8 cellular contexts compared by ENCODE assay signal in genomic region chr11:63888170-63889086, GRCh38. TPM values are rescaled to one million over a fixed set of nuclear protein-coding genes. Genes with fewer than 3 reads are reported as not detected.
DNase-seq lines count a peak whose midpoint lies in the region; ATAC-seq and TF ChIP-seq lines count a peak whose summit lies in the region.

No MANE protein-coding gene starts in this region.

- H2AFZ ChIP-seq in OCI-LY7 (ENCODE audit: low read length) = no peak overlapping the region; the same call in 1 of the 2 replicates

- peaks cover 31% of the 10 kb centered on the region for H3K4me1 ChIP-seq in OCI-LY7 (ENCODE audit: insufficient read depth, low read length, poor library complexity, severe bottlenecking)
- peaks cover 59% of the 10 kb centered on the region for H3K4me1 ChIP-seq in vagina

- H3K9me3 ChIP-seq in OCI-LY7 (ENCODE audit: low read length) (no peaks in the 10 kb centered on the region), vagina (no peaks in the 10 kb centered on the region)

- peaks cover 21% of the 10 kb centered on the region for H4K20me1 ChIP-seq in OCI-LY7 (ENCODE audit: insufficient read depth, low read length)

- no TSS peak for BruUV-seq in OCI-LY7 (replicated peaks; lab: Mats Ljungman, UMichigan)

- H3K79me2 ChIP-seq in OCI-LY7 (ENCODE audit: insufficient read depth, low read depth, low read length) = peaks cover 54% of the 10 kb centered on the region

- TF ChIP-seq CTCF in OCI-LY7 (conservative IDR thresholded peaks at IDR 0.05; ENCODE audit: low read length) (no peak), vagina (IDR thresholded peaks at IDR 0.05) (no peak)

- no peaks in the 10 kb centered on the region for H3K9me2 ChIP-seq in OCI-LY7 (ENCODE audit: insufficient read depth, low read length)

- H3K4me3 ChIP-seq in OCI-LY7 (ENCODE audit: low read depth, low read length, poor library complexity, severe bottlenecking) = peak overlapping the region; percentile 63
- peak overlapping the region in 1 of 2 donors; percentile 31 for H3K4me3 ChIP-seq in vagina

- intact Hi-C loops in OCI-LY7 (cut with micrococcal nuclease; ENCODE audit: unreplicated experiment) (loop anchor here (5.0 kb wide), 1 partner anchor 36 kb away; no protein-coding TSS in a partner anchor), Right ventricle myocardium superior (cut with DNase I) (no loop called here), vagina (cut with DNase I) (no loop called here)

- POLR2A ChIA-PET in OCI-LY7 (lab: Charles Lee) = interaction anchor here (1.1 kb wide), 1 partner anchor 26 kb away, joined by 3 read pairs; no protein-coding TSS in a partner anchor

- no peaks in the 10 kb centered on the region for H3K27me3 ChIP-seq in vagina

- peak overlapping the region; percentile 88 for H3K4me2 ChIP-seq in OCI-LY7 (ENCODE audit: low read length)

- CTCF ChIA-PET in OCI-LY7 (lab: Charles Lee; ENCODE audit: unreplicated experiment) = interaction anchor here (0.7 kb wide), 1 partner anchor 10 kb away, joined by 6 read pairs; no protein-coding TSS in a partner anchor

- no peak for TF ChIP-seq POLR2A in vagina (IDR thresholded peaks at IDR 0.05)

- H3K27ac ChIP-seq in OCI-LY7 (ENCODE audit: low read depth, low read length, poor library complexity, severe bottlenecking) (peak overlapping the region; percentile 47), vagina (peak overlapping the region; percentile 75)

- DNase-seq in OCI-LY7 (ENCODE audit: low spot score) (peak; percentile 82), Right ventricle myocardium superior (peak; percentile 75), renal cortical epithelial cell (ENCODE audit: low read depth) (peak; percentile 87), vagina (ENCODE audit: extremely low spot score in 2 of 2) (no peak)
- DNase-seq in activated effector memory CD4-positive, alpha-beta T cell treated with anti-CD3 and anti-CD28 coated beads, Interleukin-2, amount 50 U/mL, for 16 hours = peak; percentile 88

- peaks cover 47% of the 10 kb centered on the region for H3K36me3 ChIP-seq in OCI-LY7 (ENCODE audit: insufficient read depth, low read length)
- H3K36me3 ChIP-seq in vagina = peaks cover 0 to 4% of the 10 kb centered on the region in 2 donors

- peak; percentile 68 for ATAC-seq in GM18868 (IDR thresholded peaks at IDR 0.05; ENCODE audit: unreplicated experiment)
- ATAC-seq in HG03175 (IDR thresholded peaks at IDR 0.05; ENCODE audit: unreplicated experiment) = peak; percentile 70
- ATAC-seq in Right ventricle myocardium superior (ENCODE audit: poor library complexity) = peak; percentile 74
- ATAC-seq in HG03457 (IDR thresholded peaks at IDR 0.05; ENCODE audit: unreplicated experiment) = no peak

RNA-seq across cellular contexts. Expression of gene RCOR2, which starts 28.5 kb away (rescaled TPM):
- total RNA-seq in OCI-LY7 (2014; rRNA removed; shearing (Covaris generic)) = 2.1 and 2.4 TPM in 2 replicates
- total RNA-seq in OCI-LY7 (2022) (2.4 and 3.2 TPM in 2 replicates), Right ventricle myocardium superior (9.9 TPM), renal cortical epithelial cell (0.35 and 1.6 TPM in 2 replicates), vagina (not detected)

RNA-seq across cellular contexts. Expression of gene MARK2, which starts 49.5 kb away (rescaled TPM):
- 20.8 and 22.7 TPM in 2 replicates for total RNA-seq in OCI-LY7 (2014; rRNA removed; shearing (Covaris generic))
- total RNA-seq in OCI-LY7 (2022) (40.1 and 45.4 TPM in 2 replicates), Right ventricle myocardium superior (35.8 TPM), renal cortical epithelial cell (12.5 and 25.2 TPM in 2 replicates), vagina (35.6 TPM)

RNA-seq across cellular contexts. Expression of gene NAA40, which starts 50.4 kb away (rescaled TPM):
- 24.5 and 34.5 TPM in 2 replicates for total RNA-seq in OCI-LY7 (2014; rRNA removed; shearing (Covaris generic))
- total RNA-seq in OCI-LY7 (2022) (45.1 and 45.5 TPM in 2 replicates), Right ventricle myocardium superior (20.9 TPM), renal cortical epithelial cell (7.1 and 25.8 TPM in 2 replicates), vagina (7.1 TPM)

Comparison
In these comparisons a context has a peak if more than half of its experiments do, and no peak if none do; other contexts are left out.
1. DNase-seq: peak in OCI-LY7 (single experiment), activated effector memory CD4-positive, alpha-beta T cell treated with anti-CD3 and anti-CD28 coated beads, Interleukin-2, amount 50 U/mL, for 16 hours (single experiment), Right ventricle myocardium superior (single experiment) and renal cortical epithelial cell (single experiment); none in vagina (0 of 2).